ENCODE assay signal across 11 cellular contexts in the genomic region with DNA sequence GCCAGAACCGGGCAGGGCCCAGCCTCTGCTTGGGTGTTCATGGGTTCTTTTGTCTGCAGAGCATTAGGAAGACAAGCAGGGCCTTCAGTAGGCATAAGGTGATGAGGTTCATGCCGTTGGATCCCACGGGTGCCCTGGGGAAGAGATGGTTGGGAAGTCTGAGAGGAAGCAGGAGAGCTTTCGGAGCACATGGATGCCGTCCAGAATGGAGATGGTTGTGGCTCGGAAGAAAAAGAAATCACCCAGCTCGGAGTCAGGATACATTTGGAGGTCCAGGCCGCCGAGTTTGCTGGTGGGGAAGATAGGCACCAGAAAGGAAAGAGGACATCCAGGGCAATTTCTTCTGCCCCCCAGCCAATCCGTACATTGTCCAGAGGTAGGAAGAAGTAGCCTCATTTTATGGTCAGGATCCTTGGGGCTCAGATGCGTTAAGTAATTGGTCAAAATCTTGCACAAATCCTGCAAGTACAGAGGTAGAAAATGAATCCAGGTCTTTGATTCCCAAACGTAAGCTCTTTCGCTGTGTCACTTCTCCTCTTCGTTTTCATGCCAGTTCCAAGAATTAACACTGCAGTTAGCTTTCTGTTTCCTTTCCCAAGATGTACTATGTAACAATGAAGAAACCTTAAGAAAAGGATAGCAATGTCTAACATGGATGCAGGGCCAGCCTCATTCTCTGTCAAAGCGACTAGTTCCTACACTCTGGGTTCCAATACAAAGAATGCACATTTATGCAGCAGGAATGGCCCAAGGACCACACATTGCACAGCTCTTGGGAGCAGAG.
"Had no signal": no experiment of that assay in that cellular context is flagged by ENCODE, and none has a peak within 500 bp of the region (broad histone marks: within the 10 kb centered on the region; RNA-seq: fewer than 3 reads in every experiment).

No MANE protein-coding gene starts in this region.

- H3K36me3 Mint-ChIP-seq: memory B cell had no signal

- H3K4me3 Mint-ChIP-seq: memory B cell, nephron had no signal

- DNase-seq: activated CD4-positive, alpha-beta T cell treated with anti-CD3 and anti-CD28 coated beads for 4 hours; activated gamma-delta T cell treated with Interleukin-2 at 50 U/mL for 16 hours; brain microvascular endothelial cell; islet precursor cell; stimulated activated CD4-positive, alpha-beta T cell treated with anti-CD3 and anti-CD28 coated beads, Interleukin-12 subunit alpha, Interleukin-12 subunit beta, amount 100 ng/mL, for 4 hours; stomach had no signal

- H3K9me3 Mint-ChIP-seq: memory B cell, nephron had no signal

- ATAC-seq: gastroesophageal sphincter, left lobe of liver, sciatic nerve had no signal

- H3K27me3 Mint-ChIP-seq: memory B cell had no signal

- H3K27ac Mint-ChIP-seq: memory B cell had no signal
